Comparison of ENCODE assay signal across 10 cellular contexts in the genomic region with DNA sequence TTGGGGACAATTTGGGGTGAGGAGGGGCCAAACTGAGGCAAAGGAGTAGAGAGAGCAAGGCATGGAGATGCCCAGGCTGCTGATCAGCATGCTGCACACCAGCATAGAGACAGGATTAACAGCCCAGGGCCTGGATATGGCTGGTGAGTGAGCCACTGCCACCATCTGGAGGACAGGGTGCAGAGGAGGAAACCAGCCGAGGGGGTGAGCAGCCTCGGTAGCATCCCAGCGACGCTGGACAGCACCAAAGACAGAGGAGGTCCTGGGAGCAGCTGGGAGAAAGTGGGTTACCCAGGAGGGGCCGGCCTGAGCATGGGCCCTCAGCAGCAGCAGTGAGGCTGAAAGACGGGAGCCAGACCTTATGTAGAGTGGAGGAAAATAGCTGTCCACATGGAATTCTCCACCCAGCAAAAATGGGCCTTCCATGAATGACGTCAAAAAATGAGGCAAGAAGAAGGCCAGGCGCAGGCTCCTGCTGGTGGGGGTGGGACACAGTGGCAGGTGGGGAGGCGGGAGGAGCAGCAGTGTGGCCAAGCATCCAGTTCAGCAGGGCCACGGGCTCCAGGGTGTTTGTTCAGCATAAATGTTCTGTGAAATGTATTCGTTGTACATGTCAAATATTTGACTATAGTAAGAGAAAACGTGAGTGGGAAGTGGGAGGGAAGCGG. TPM values are rescaled to one million over a fixed set of nuclear protein-coding genes. Genes with fewer than 3 reads are reported as not detected.
DNase-seq lines count a peak whose midpoint lies in the region; ATAC-seq, FAIRE-seq and TF ChIP-seq lines count a peak whose summit lies in the region.
"Had no signal": no experiment of that assay in that cellular context is flagged by ENCODE, and none has a peak within 500 bp of the region (broad histone marks: within the 10 kb centered on the region; RNA-seq: fewer than 3 reads in every experiment).

No MANE protein-coding gene starts in this region.

- peak in 1 of 3 experiments; percentile 21; a peak in 2 of 6 replicates for TF ChIP-seq CTCF in K562 (IDR thresholded peaks at IDR 0.05 in 2 of 3, conservative IDR thresholded peaks at IDR 0.05 in 1 of 3; ENCODE audit: insufficient read depth in 2 of 3, low read depth in 1 of 3, low read length in 3 of 3)
- peak; percentile 25 for TF ChIP-seq CTCF in neural cell (IDR thresholded peaks at IDR 0.05; ENCODE audit: poor library complexity, severe bottlenecking)

- peak; percentile 71 for ATAC-seq in K562

- CTCF ChIA-PET in K562 (lab: Yijun Ruan, JAX; ENCODE audit: low intra/inter-chr PET ratio) = no interaction called here
- CTCF ChIA-PET in CD8-positive, alpha-beta memory T cell (lab: Charles Lee) = no interaction called here

- no TSS peak for BruUV-seq in K562 (replicated peaks; lab: Mats Ljungman, UMichigan)

- no peaks in the 10 kb centered on the region for H4K20me1 ChIP-seq in K562 (replicated peaks; ENCODE audit: control insufficient read depth, insufficient read depth, low read length)
- H4K20me1 ChIP-seq in neural cell (ENCODE audit: insufficient read depth) = no peaks in the 10 kb centered on the region

- H3K27ac ChIP-seq in K562 (ENCODE audit: extremely low read depth, low read depth, low read length) (no peak overlapping the region), neural cell (ENCODE audit: low read length) (no peak overlapping the region)
- H3K27ac ChIP-seq in CD8-positive, alpha-beta memory T cell (ENCODE audit: low read depth, low read length) = no peak overlapping the region
- H3K27ac ChIP-seq: HL-60 had no signal

- H3K9ac ChIP-seq in K562 (ENCODE audit: insufficient read depth in 1 of 2, low read depth in 2 of 2, low read length in 2 of 2) (no peak overlapping the region), neural cell (ENCODE audit: low read length) (no peak overlapping the region)

- no peaks in the 10 kb centered on the region for H3K4me1 ChIP-seq in K562 (replicated peaks in 1 of 2; ENCODE audit: control insufficient read depth in 2 of 2, insufficient read depth in 2 of 2, low read length in 2 of 2)
- H3K4me1 ChIP-seq in CD8-positive, alpha-beta memory T cell (ENCODE audit: insufficient read depth, low read length) = no peaks in the 10 kb centered on the region

- TF ChIP-seq RAD21 in K562 (CRISPR knock-in tag; conservative IDR thresholded peaks at IDR 0.05 in 1 of 2, IDR thresholded peaks at IDR 0.05 in 1 of 2) (peak in 1 of 2 experiments; percentile 24; a peak in 1 of 4 replicates), neural cell (conservative IDR thresholded peaks at IDR 0.05) (peak; percentile 36)

- no peaks in the 10 kb centered on the region for H3K4me1 Mint-ChIP-seq in CD8-positive, alpha-beta memory T cell
- H3K4me1 Mint-ChIP-seq: mesothelial cell of epicardium had no signal

- H3K9me2 ChIP-seq in neural cell (ENCODE audit: insufficient read depth, low read length) = no peaks in the 10 kb centered on the region

- no peak for TF ChIP-seq POLR2A in K562 (conservative IDR thresholded peaks at IDR 0.05)

- peaks cover 6 to 20% of the 10 kb centered on the region in 2 donors for H3K27me3 Mint-ChIP-seq in CD8-positive, alpha-beta memory T cell

- H3K4me3 ChIP-seq in K562 (no peak overlapping the region), neural cell (ENCODE audit: low read length) (no peak overlapping the region)
- H3K4me3 ChIP-seq in CD8-positive, alpha-beta memory T cell (ENCODE audit: low read length) = no peak overlapping the region

- H3F3A ChIP-seq in neural cell (ENCODE audit: insufficient read depth, low read length, poor library complexity, severe bottlenecking) = no peaks in the 10 kb centered on the region

- intact Hi-C loops in K562 (cut with micrococcal nuclease) = no loop called here
- intact Hi-C loops in posterior vena cava (cut with DNase I) = no loop called here

- H3K4me2 ChIP-seq in K562 (ENCODE audit: insufficient read depth, low read length) = no peak overlapping the region
- no peak overlapping the region for H3K4me2 ChIP-seq in neural cell (ENCODE audit: low read length)

- H2AFZ ChIP-seq in K562 (ENCODE audit: low read depth, low read length) (no peak overlapping the region), neural cell (ENCODE audit: low read depth, low read length) (no peak overlapping the region)

- TF ChIP-seq EP300 in K562 (IDR thresholded peaks at IDR 0.05; ENCODE audit: low read length) (no peak), neural cell (conservative IDR thresholded peaks at IDR 0.05; ENCODE audit: poor library complexity, severe bottlenecking) (no peak)

- H3K9me3 ChIP-seq in K562 (replicated peaks; ENCODE audit: control insufficient read depth, insufficient read depth, low read depth, low read length) (no peaks in the 10 kb centered on the region), neural cell (ENCODE audit: low read length) (no peaks in the 10 kb centered on the region)
- no peaks in the 10 kb centered on the region for H3K9me3 ChIP-seq in CD8-positive, alpha-beta memory T cell (ENCODE audit: low read length)

- no peaks in the 10 kb centered on the region for H3K36me3 ChIP-seq in K562 (ENCODE audit: control insufficient read depth, insufficient read depth, low read length)
- no peaks in the 10 kb centered on the region for H3K36me3 ChIP-seq in neural cell (ENCODE audit: insufficient read depth, low read length)
- no peaks in the 10 kb centered on the region for H3K36me3 ChIP-seq in CD8-positive, alpha-beta memory T cell (ENCODE audit: insufficient read depth, low read length)

- H3K36me3 Mint-ChIP-seq in CD8-positive, alpha-beta memory T cell = no peaks in the 10 kb centered on the region
- H3K36me3 Mint-ChIP-seq: mesothelial cell of epicardium had no signal

- no peaks in the 10 kb centered on the region for H3K9me3 Mint-ChIP-seq in CD8-positive, alpha-beta memory T cell
- H3K9me3 Mint-ChIP-seq: mesothelial cell of epicardium had no signal

- 0% methylated on average over 13 of the region's 13 CpGs for WGBS in K562 (ENCODE audit: insufficient coverage, low coverage, missing lambda C conversion rate)

- no peaks in the 10 kb centered on the region for H3K9me1 ChIP-seq in K562 (ENCODE audit: control insufficient read depth, insufficient read depth, low read length)

- DNase-seq in DMS53 treated with DMSO at 0.1 percent for 48 hours (lab: John Stamatoyannopoulos, UW; ENCODE audit: unreplicated experiment) = peak; percentile 80
- peak; percentile 42 for DNase-seq in HTR-8/SVneo (ENCODE audit: insufficient read length, low spot score)
- DNase-seq in K562 (ENCODE audit: extremely low read depth in 1 of 4, low spot score in 3 of 4) = no peak
- DNase-seq in CD8-positive, alpha-beta memory T cell = no peak
- no peak for DNase-seq in posterior vena cava (ENCODE audit: low spot score)
- DNase-seq in kidney tubule cell (ENCODE audit: low spot score) = no peak
- DNase-seq: activated CD4-positive, alpha-beta T cell treated with anti-CD3 and anti-CD28 coated beads for 48 hours had no signal

- no peak overlapping the region for H3K4me3 Mint-ChIP-seq in CD8-positive, alpha-beta memory T cell
- H3K4me3 Mint-ChIP-seq: mesothelial cell of epicardium had no signal

- POLR2A ChIA-PET in K562 (lab: Yijun Ruan, JAX) = no interaction called here
- POLR2A ChIA-PET in CD8-positive, alpha-beta memory T cell (lab: Charles Lee) = no interaction called here

- H3K79me2 ChIP-seq in K562 (ENCODE audit: control insufficient read depth, insufficient read depth, low read length) (no peaks in the 10 kb centered on the region), neural cell (replicated peaks; ENCODE audit: insufficient read depth, low read length) (no peaks in the 10 kb centered on the region)

- H3K27me3 ChIP-seq in K562 (ENCODE audit: control insufficient read depth in 2 of 2, insufficient read depth in 2 of 2, low read length in 2 of 2) (peaks cover under 1 to 38% of the 10 kb centered on the region in 2 experiments; a peak in 3 of 5 replicates), neural cell (ENCODE audit: insufficient read depth, low read depth, low read length) (no peaks in the 10 kb centered on the region)
- no peaks in the 10 kb centered on the region for H3K27me3 ChIP-seq in CD8-positive, alpha-beta memory T cell (ENCODE audit: insufficient read depth, low read length, poor library complexity, severe bottlenecking)

- in situ Hi-C loops in K562 (cut with MboI) = no loop called here

- no peak for FAIRE-seq in HTR-8/SVneo (lab: Jason Lieb, UNC)
- FAIRE-seq in K562 (lab: Jason Lieb, UNC) = no peak

- H3K27ac Mint-ChIP-seq in CD8-positive, alpha-beta memory T cell = no peak overlapping the region
- H3K27ac Mint-ChIP-seq: mesothelial cell of epicardium had no signal

RNA-seq across cellular contexts. Expression of gene RET, which starts 16.7 kb away (rescaled TPM):
- not detected in 2 replicates for total RNA-seq in K562 (2011; cell fraction: chromatin; rRNA removed; ENCODE audit: low replicate concordance)
- total RNA-seq in K562 (2011; cell fraction: nucleolus; rRNA removed) = not detected in 2 replicates
- not detected in 2 replicates for total RNA-seq in K562 (2011; cell fraction: nucleoplasm; rRNA removed)
- total RNA-seq in K562 (2014; rRNA removed) (0.05 TPM in 1 of 2 replicates, not detected in the other), K562 (2014; rRNA removed; fragmentation: Illumina TruSeq; extraction: Trizol) (not detected in 2 replicates), K562 (2015; rRNA removed; fragmentation: Illumina TruSeq; extraction: Trizol) (not detected in 2 replicates), K562 (2021) (0.04 TPM in 1 of 2 replicates, not detected in the other), posterior vena cava (1 to 10 TPM; 1.0 to 1.3 TPM)
- polyA plus RNA-seq in K562 (2011; rRNA removed) (not detected in 2 replicates), K562 (2014; fragmentation: Illumina TruSeq; extraction: Trizol) (not detected in 2 replicates), K562 (2014; fragmentation: Nextera tagmentation; extraction: Ambion mirVana) (not detected), K562 (2014; rRNA removed) (not detected in 2 replicates), neural cell (1.5 and 1.7 TPM in 2 replicates)
- polyA plus RNA-seq in K562 (2011; cell fraction: cytosol; rRNA removed) = not detected in 2 replicates
- not detected in 2 replicates for polyA plus RNA-seq in K562 (2011; cell fraction: nucleus; rRNA removed)
- polyA plus RNA-seq in K562 (2012) = not detected in 2 replicates
- polyA minus RNA-seq in K562 (2011; rRNA and poly(A)+ RNA removed) = not detected in 2 replicates
- not detected in 2 replicates for polyA minus RNA-seq in K562 (2011; cell fraction: cytosol; rRNA and poly(A)+ RNA removed)
- not detected in 2 replicates for polyA minus RNA-seq in K562 (2011; cell fraction: nucleus; rRNA and poly(A)+ RNA removed)
- 1.4 and 2.7 TPM in 2 replicates for polyA minus RNA-seq in neural cell
- total RNA-seq in CD8-positive, alpha-beta memory T cell = under 1 TPM in 1 of 2 experiments, not detected in 1; 0.24 TPM
- 0.06 TPM for polyA plus RNA-seq in CD8-positive, alpha-beta memory T cell

RNA-seq across cellular contexts. Expression of gene CSGALNACT2, which starts 44.7 kb away (rescaled TPM):
- total RNA-seq in K562 (2011; cell fraction: chromatin; rRNA removed; ENCODE audit: low replicate concordance) = 3.4 and 12.8 TPM in 2 replicates
- 2.3 and 3.8 TPM in 2 replicates for total RNA-seq in K562 (2011; cell fraction: nucleolus; rRNA removed)
- total RNA-seq in K562 (2011; cell fraction: nucleoplasm; rRNA removed) = 5.7 and 8.4 TPM in 2 replicates
- total RNA-seq in K562 (2014; rRNA removed) (2.9 and 3.3 TPM in 2 replicates), K562 (2014; rRNA removed; fragmentation: Illumina TruSeq; extraction: Trizol) (3.5 and 4.3 TPM in 2 replicates), K562 (2015; rRNA removed; fragmentation: Illumina TruSeq; extraction: Trizol) (2.6 and 3.3 TPM in 2 replicates), K562 (2021) (4.3 and 4.4 TPM in 2 replicates), posterior vena cava (10 to 100 TPM; 31.1 to 31.8 TPM)
- polyA plus RNA-seq in K562 (2011; rRNA removed) (4.1 and 7.3 TPM in 2 replicates), K562 (2014; fragmentation: Illumina TruSeq; extraction: Trizol) (6.8 and 7.1 TPM in 2 replicates), K562 (2014; fragmentation: Nextera tagmentation; extraction: Ambion mirVana) (1 to 10 TPM; 1.4 to 1.9 TPM), K562 (2014; rRNA removed) (5.1 and 5.5 TPM in 2 replicates), neural cell (20.3 and 20.7 TPM in 2 replicates)
- polyA plus RNA-seq in K562 (2011; cell fraction: cytosol; rRNA removed) = 1.3 and 2.3 TPM in 2 replicates
- 5.2 and 6.5 TPM in 2 replicates for polyA plus RNA-seq in K562 (2011; cell fraction: nucleus; rRNA removed)
- 3.9 and 6.2 TPM in 2 replicates for polyA plus RNA-seq in K562 (2012)
- 5.2 and 7.4 TPM in 2 replicates for polyA minus RNA-seq in K562 (2011; rRNA and poly(A)+ RNA removed)
- polyA minus RNA-seq in K562 (2011; cell fraction: cytosol; rRNA and poly(A)+ RNA removed) = 1.1 and 2.1 TPM in 2 replicates
- polyA minus RNA-seq in K562 (2011; cell fraction: nucleus; rRNA and poly(A)+ RNA removed) = 2.3 and 2.8 TPM in 2 replicates
- polyA minus RNA-seq in neural cell = 35.8 and 39.7 TPM in 2 replicates
- total RNA-seq in CD8-positive, alpha-beta memory T cell = 10 to 100 TPM; 21.0 to 21.7 TPM
- polyA plus RNA-seq in CD8-positive, alpha-beta memory T cell = 23.7 TPM

Comparison
In these comparisons a context has a peak if more than half of its experiments do, and no peak if none do; other contexts are left out.
1. DNase-seq: peak in DMS53 treated with DMSO at 0.1 percent for 48 hours (single experiment) and HTR-8/SVneo (single experiment); none in K562 (0 of 4), CD8-positive, alpha-beta memory T cell (0 of 5), posterior vena cava (single experiment) and kidney tubule cell (single experiment).